In the genomic region with DNA sequence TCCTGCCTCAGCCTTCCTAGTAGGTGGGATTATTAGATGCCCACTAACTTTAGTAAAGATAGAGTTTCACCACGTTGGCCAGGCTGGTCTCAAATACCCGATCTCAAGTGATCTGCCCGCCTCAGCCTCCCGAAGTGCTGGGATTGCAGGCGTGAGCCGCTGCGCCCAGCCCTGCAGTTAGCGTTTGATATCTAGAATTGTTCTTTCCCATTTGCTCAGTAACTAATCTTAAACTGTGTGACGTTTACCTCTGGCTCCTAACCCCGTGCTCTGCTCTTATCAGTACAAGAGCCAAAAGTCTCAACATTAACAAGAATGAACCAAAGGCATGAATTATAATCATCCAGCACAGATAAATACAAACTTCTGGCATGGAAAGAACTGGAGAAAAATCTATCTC, we compare ENCODE assay signal across 16 cellular contexts. TPM values are rescaled to one million over a fixed set of nuclear protein-coding genes. Genes with fewer than 3 reads are reported as not detected.
"Had no signal": no experiment of that assay in that cellular context is flagged by ENCODE, and none has a peak within 500 bp of the region (broad histone marks: within the 10 kb centered on the region; RNA-seq: fewer than 3 reads in every experiment).

No MANE protein-coding gene starts in this region.

- ATAC-seq: stimulated activated naive CD8-positive, alpha-beta T cell treated with anti-CD3 and anti-CD28 coated beads, Interleukin-15, amount 100 ng/mL, for 72 hours; upper lobe of right lung had no signal

- H3K27ac Mint-ChIP-seq: activated naive CD4-positive, alpha-beta T cell treated with anti-CD3 and anti-CD28 coated beads, Interleukin-2, amount 10 ng/mL, durations not matched to agents 7 days and 5 days; activated T-helper 2 cell treated with anti-CD3 and anti-CD28 coated beads, Interferon-gamma antibody, Interleukin-2, Interleukin-4, amounts not matched to agents 10 μg/mL and 5 μg/mL and 100 μg/mL, durations not matched to agents 14 hours and 24 hours and 36 hours; stimulated activated naive CD8-positive, alpha-beta T cell treated with anti-CD3 and anti-CD28 coated beads, Interleukin-15, amount 100 ng/mL, for 72 hours had no signal

- H3K36me3 Mint-ChIP-seq: activated naive CD4-positive, alpha-beta T cell treated with anti-CD3 and anti-CD28 coated beads, Interleukin-2, amount 10 ng/mL, durations not matched to agents 7 days and 5 days had no signal

- H3K36me3 ChIP-seq: adrenal gland, colonic mucosa, esophagus squamous epithelium, neutrophil, right atrium auricular region, thoracic aorta, upper lobe of right lung had no signal

- H3K27me3 ChIP-seq: colonic mucosa, right atrium auricular region, upper lobe of right lung had no signal

- H3K27ac ChIP-seq: adrenal gland, colonic mucosa, esophagus squamous epithelium, neutrophil, right atrium auricular region, skin epidermis, thoracic aorta, upper lobe of right lung, VCaP had no signal

- H3K4me3 ChIP-seq: adrenal gland, colonic mucosa, esophagus squamous epithelium, right atrium auricular region, skin epidermis, thoracic aorta, upper lobe of right lung had no signal

- H3K9me3 ChIP-seq: adrenal gland, colonic mucosa, esophagus squamous epithelium, neutrophil, right atrium auricular region, thoracic aorta, upper lobe of right lung had no signal

- H3K4me3 Mint-ChIP-seq: activated naive CD4-positive, alpha-beta T cell treated with anti-CD3 and anti-CD28 coated beads, Interleukin-2, amount 10 ng/mL, durations not matched to agents 7 days and 5 days; stimulated activated naive CD8-positive, alpha-beta T cell treated with anti-CD3 and anti-CD28 coated beads, Interleukin-15, amount 100 ng/mL, for 72 hours had no signal

- DNase-seq: activated CD4-positive, alpha-beta T cell treated with anti-CD3 and anti-CD28 coated beads, Interleukin-2, amount 50 U/mL, for 48 hours; activated naive CD4-positive, alpha-beta T cell treated with anti-CD3 and anti-CD28 coated beads, Interleukin-2, amount 10 ng/mL, durations not matched to agents 7 days and 5 days; adrenal gland; central memory CD4-positive, alpha-beta T cell; colonic mucosa; esophagus squamous epithelium; foreskin melanocyte; midbrain; stimulated activated naive CD8-positive, alpha-beta T cell treated with anti-CD3 and anti-CD28 coated beads, Interleukin-15, amount 100 ng/mL, for 72 hours; upper lobe of right lung had no signal

- H3K9me3 Mint-ChIP-seq: activated naive CD4-positive, alpha-beta T cell treated with anti-CD3 and anti-CD28 coated beads, Interleukin-2, amount 10 ng/mL, durations not matched to agents 7 days and 5 days; activated T-helper 2 cell treated with anti-CD3 and anti-CD28 coated beads, Interferon-gamma antibody, Interleukin-2, Interleukin-4, amounts not matched to agents 10 μg/mL and 5 μg/mL and 100 μg/mL, durations not matched to agents 14 hours and 24 hours and 36 hours; stimulated activated naive CD8-positive, alpha-beta T cell treated with anti-CD3 and anti-CD28 coated beads, Interleukin-15, amount 100 ng/mL, for 72 hours had no signal

- H3K4me1 ChIP-seq: adrenal gland, colonic mucosa, right atrium auricular region, upper lobe of right lung had no signal

RNA-seq across cellular contexts. Expression of a gene that starts 47.4 kb away (rescaled TPM):
- total RNA-seq: right atrium auricular region had no signal
